Comparison of ENCODE assay signal across 16 cellular contexts in the genomic region with DNA sequence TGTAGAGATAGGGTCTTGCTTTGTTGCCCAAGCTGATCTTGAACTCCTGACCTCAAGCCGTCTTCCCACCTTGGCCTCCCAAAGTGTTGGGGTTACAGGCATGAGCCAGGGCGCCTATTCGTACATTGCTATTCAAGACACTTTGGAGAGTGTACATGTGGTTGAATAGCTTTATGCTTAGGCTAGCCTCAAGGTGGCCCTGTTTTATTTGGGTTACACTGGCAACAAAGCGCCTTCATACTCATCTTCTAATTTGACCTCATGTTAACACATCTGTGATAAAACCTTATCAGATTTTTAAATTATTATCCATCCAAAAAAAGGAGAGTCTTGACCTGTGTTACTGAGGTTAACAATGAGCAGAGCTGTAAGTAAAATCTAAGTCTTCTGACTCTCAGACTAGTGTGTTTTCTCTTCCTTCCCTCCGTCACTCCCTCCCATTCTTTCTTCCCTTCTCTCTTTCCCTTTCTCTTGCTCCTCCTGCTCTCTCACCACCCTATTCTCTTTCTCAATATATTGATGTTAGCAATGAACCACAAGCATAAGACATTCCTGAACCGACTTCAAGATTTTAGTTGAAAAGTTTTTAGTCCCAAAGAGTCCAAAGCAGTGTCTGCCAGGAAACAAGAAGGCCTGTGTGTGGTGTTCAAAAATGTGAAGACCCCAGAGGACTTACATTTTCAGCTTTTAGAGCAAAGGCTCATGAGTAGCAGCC.
DNase-seq lines count a peak whose midpoint lies in the region; ATAC-seq and TF ChIP-seq lines count a peak whose summit lies in the region.
"Had no signal": no experiment of that assay in that cellular context is flagged by ENCODE, and none has a peak within 500 bp of the region (broad histone marks: within the 10 kb centered on the region; RNA-seq: fewer than 3 reads in every experiment).

No MANE protein-coding gene starts in this region.

- CTCF ChIA-PET in AG04450 (lab: Charles Lee) = interaction anchor here (0.8 kb wide), 1 partner anchor 158 kb away, joined by 3 read pairs; no protein-coding TSS in a partner anchor

- DNase-seq in AG04450 (ENCODE audit: low read depth, low spot score) (no peak), adipocyte (ENCODE audit: low read depth) (no peak), prostate gland (ENCODE audit: low spot score) (no peak), NCI-H187 (lab: John Stamatoyannopoulos, UW) (no peak)
- DNase-seq in activated CD4-positive, alpha-beta T cell treated with anti-CD3 and anti-CD28 coated beads, Interleukin-2, amount 50 U/mL, for 1 hour = no peak
- DNase-seq: activated CD4-positive, alpha-beta memory T cell treated with anti-CD3 and anti-CD28 coated beads for 36 hours; activated naive CD4-positive, alpha-beta T cell treated with anti-CD3 and anti-CD28 coated beads, Interleukin-2, amount 50 U/mL, for 16 hours; activated T-cell treated with anti-CD3 and anti-CD28 coated beads, Interleukin-2, amount 50 U/mL, for 1 hour; NCI-H1436; NCI-H82; stimulated activated CD4-positive, alpha-beta T cell treated with anti-CD3 and anti-CD28 coated beads, Interleukin-4, amount 100 ng/mL, for 4 hours; SW 1271 had no signal

- TF ChIP-seq CTCF in AG04450 (IDR thresholded peaks at IDR 0.05; ENCODE audit: low read depth, low read length) = no peak
- no peak for TF ChIP-seq CTCF in gastroesophageal sphincter (IDR thresholded peaks at IDR 0.05)
- TF ChIP-seq CTCF in prostate gland (IDR thresholded peaks at IDR 0.05) = no peak

- H3K36me3 ChIP-seq in adipocyte (ENCODE audit: control insufficient read depth, insufficient read depth, low read length, severe bottlenecking) (no peaks in the 10 kb centered on the region), gastroesophageal sphincter (no peaks in the 10 kb centered on the region), prostate gland (no peaks in the 10 kb centered on the region)
- H3K36me3 ChIP-seq: pancreas had no signal

- H3K9ac ChIP-seq in adipocyte (ENCODE audit: low read length) = peak overlapping the region; percentile 59

- H3K27me3 ChIP-seq in AG04450 (ENCODE audit: control insufficient read depth, insufficient read depth, low read length) (no peaks in the 10 kb centered on the region), adipocyte (replicated peaks; ENCODE audit: control insufficient read depth, insufficient read depth, low read length) (no peaks in the 10 kb centered on the region), gastroesophageal sphincter (no peaks in the 10 kb centered on the region), prostate gland (replicated peaks; ENCODE audit: insufficient read depth) (peaks cover 4% of the 10 kb centered on the region)
- H3K27me3 ChIP-seq: pancreas had no signal

- H3K4me1 ChIP-seq in adipocyte (ENCODE audit: control insufficient read depth, insufficient read depth, low read length) (peaks cover 35% of the 10 kb centered on the region), gastroesophageal sphincter (peaks cover 0 to 12% (median 0%) of the 10 kb centered on the region in 3 donors), prostate gland (replicated peaks) (no peaks in the 10 kb centered on the region)
- H3K4me1 ChIP-seq: pancreas had no signal

- H3K9me3 ChIP-seq in AG04450 (ENCODE audit: control insufficient read depth, insufficient read depth, low read length) = peaks cover 9% of the 10 kb centered on the region; the same call in 1 of the 2 replicates
- peaks cover 13% of the 10 kb centered on the region for H3K9me3 ChIP-seq in adipocyte (ENCODE audit: control insufficient read depth, low read length)
- H3K9me3 ChIP-seq in gastroesophageal sphincter = peaks cover 0 to 30% (median 0%) of the 10 kb centered on the region in 3 donors
- no peaks in the 10 kb centered on the region for H3K9me3 ChIP-seq in prostate gland
- H3K9me3 ChIP-seq: pancreas had no signal

- TF ChIP-seq EP300 in gastroesophageal sphincter (IDR thresholded peaks at IDR 0.05) = no peak

- TF ChIP-seq POLR2A in gastroesophageal sphincter (IDR thresholded peaks at IDR 0.05) (no peak), prostate gland (IDR thresholded peaks at IDR 0.05) (no peak)

- intact Hi-C loops in prostate gland (cut with DNase I) = no loop called here

- ATAC-seq in gastroesophageal sphincter (peak; percentile 42), HG02678 (IDR thresholded peaks at IDR 0.05; ENCODE audit: unreplicated experiment) (no peak), HG03095 (IDR thresholded peaks at IDR 0.05; ENCODE audit: unreplicated experiment) (no peak)

- WGBS in gastroesophageal sphincter (ENCODE audit: low coverage in 1 of 2), 2 donors = 69 to 83% methylated on average over 3 to 5 of the region's 6 CpGs
- 70% methylated on average over 6 of the region's 6 CpGs for WGBS in prostate gland

- H3K27ac ChIP-seq in AG04450 (ENCODE audit: low read depth, low read length) = peak overlapping the region; percentile 40
- H3K27ac ChIP-seq in gastroesophageal sphincter = peak overlapping the region in 1 of 4 donors; percentile 29
- H3K27ac ChIP-seq in prostate gland = peak overlapping the region; percentile 2 to 71

- H3K4me3 ChIP-seq in AG04450 (ENCODE audit: low read depth, low read length) (no peak overlapping the region), adipocyte (ENCODE audit: low read length) (peak overlapping the region; percentile 60), gastroesophageal sphincter (no peak overlapping the region), prostate gland (no peak overlapping the region)
- H3K4me3 ChIP-seq: pancreas had no signal

- POLR2A ChIA-PET in AG04450 (lab: Yijun Ruan, JAX) = no interaction called here
